Comparison of ENCODE assay signal across 1 cellular context in the genomic region with DNA sequence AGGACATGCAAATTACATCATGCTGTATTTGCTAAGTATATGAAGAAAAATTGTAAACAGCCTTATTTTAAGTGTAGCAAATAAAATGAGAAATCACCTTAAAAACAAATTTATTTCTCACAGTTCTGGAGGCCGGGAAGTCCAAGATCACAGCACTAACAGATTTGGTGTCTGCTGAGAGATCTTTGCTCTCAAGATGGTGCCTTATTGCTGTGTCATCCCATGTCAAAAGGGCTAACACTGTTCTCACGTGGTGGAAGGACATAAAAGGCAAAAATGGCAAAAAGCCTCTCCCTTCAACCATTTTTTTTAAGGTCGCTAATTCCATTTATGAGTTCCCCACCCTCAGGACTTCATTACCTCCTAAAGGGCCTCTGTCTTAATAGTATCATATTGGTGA.
A peak's percentile ranks its signal among the peaks of the same experiment; 100 is the strongest.
TF ChIP-seq lines count a peak whose summit lies in the region.

No MANE protein-coding gene starts in this region.

TF ChIP-seq in HepG2, 621 proteins besides CTCF, POLR2A, EP300 and RAD21:
- TF ChIP-seq ZNF564 (CRISPR knock-in tag; IDR thresholded peaks at IDR 0.05) (peak; percentile 93), NFE2L2 (IDR thresholded peaks at IDR 0.05; ENCODE audit: low read length) (0 out of 2 replicates have a peak, but pooled peaks have one; percentile 49), RFX5 (IDR thresholded peaks at IDR 0.05; ENCODE audit: low read depth, low read length) (no peak), SYNCRIP (IDR thresholded peaks at IDR 0.05; ENCODE audit: insufficient read depth, low read depth, low read length) (no peak)
